19 cellular contexts compared by ENCODE assay signal in genomic region chr13:89212186-89212585, GRCh38.
"Had no signal": no experiment of that assay in that cellular context is flagged by ENCODE, and none has a peak within 500 bp of the region (broad histone marks: within the 10 kb centered on the region; RNA-seq: fewer than 3 reads in every experiment).

No MANE protein-coding gene starts in this region.

- H3K36me3 Mint-ChIP-seq: naive thymus-derived CD4-positive, alpha-beta T cell; stimulated activated naive B cell treated with anti-CD40 and anti-IgM and Interleukin-4, amounts not matched to agents 10 μg/mL and 1 μg/mL and 100 μg/mL, for 72 hours had no signal

- DNase-seq: activated CD4-positive, alpha-beta T cell treated with anti-CD3 and anti-CD28 coated beads for 4 hours; activated CD4-positive, alpha-beta T cell treated with anti-CD3 and anti-CD28 coated beads, Interleukin-2, amount 50 U/mL, for 48 hours; activated CD4-positive, CD25-positive, alpha-beta regulatory T cell; activated naive CD4-positive, alpha-beta T cell treated with anti-CD3 and anti-CD28 coated beads for 36 hours; activated T-cell treated with anti-CD3 and anti-CD28 coated beads, Interleukin-2, amount 50 U/mL, for 48 hours; amygdala; cerebellar nuclear complex; endodermal cell; esophagus squamous epithelium; gastrocnemius medialis; hippocampal formation; kidney glomerular epithelial cell; left ventricle myocardium inferior; naive thymus-derived CD4-positive, alpha-beta T cell; stimulated activated CD4-positive, alpha-beta T cell treated with anti-CD3 and anti-CD28 coated beads, Interleukin-2, amount 100 ng/mL, for 48 hours; stimulated activated CD8-positive, alpha-beta memory T cell treated with anti-CD3 and anti-CD28 coated beads, Interleukin-4, amount 100 ng/mL, for 48 hours; stimulated activated naive B cell treated with anti-CD40 and anti-IgM and Interleukin-4, amounts not matched to agents 10 μg/mL and 1 μg/mL and 100 μg/mL, for 72 hours; transverse colon had no signal

- H3K27me3 Mint-ChIP-seq: naive thymus-derived CD4-positive, alpha-beta T cell; progenitor cell of endocrine pancreas; stimulated activated naive B cell treated with anti-CD40 and anti-IgM and Interleukin-4, amounts not matched to agents 10 μg/mL and 1 μg/mL and 100 μg/mL, for 72 hours had no signal

- ATAC-seq: gastrocnemius medialis; naive thymus-derived CD4-positive, alpha-beta T cell; stimulated activated naive B cell treated with anti-CD40 and anti-IgM and Interleukin-4, amounts not matched to agents 10 μg/mL and 1 μg/mL and 100 μg/mL, for 72 hours had no signal

- H3K9me3 Mint-ChIP-seq: activated naive CD4-positive, alpha-beta T cell treated with anti-CD3 and anti-CD28 coated beads for 36 hours; endodermal cell had no signal

- H3K4me1 Mint-ChIP-seq: endodermal cell; naive thymus-derived CD4-positive, alpha-beta T cell; stimulated activated naive B cell treated with anti-CD40 and anti-IgM and Interleukin-4, amounts not matched to agents 10 μg/mL and 1 μg/mL and 100 μg/mL, for 72 hours had no signal

- H3K27ac Mint-ChIP-seq: activated naive CD4-positive, alpha-beta T cell treated with anti-CD3 and anti-CD28 coated beads for 36 hours; endodermal cell; naive thymus-derived CD4-positive, alpha-beta T cell; progenitor cell of endocrine pancreas; stimulated activated naive B cell treated with anti-CD40 and anti-IgM and Interleukin-4, amounts not matched to agents 10 μg/mL and 1 μg/mL and 100 μg/mL, for 72 hours had no signal

- H3K4me3 Mint-ChIP-seq: activated naive CD4-positive, alpha-beta T cell treated with anti-CD3 and anti-CD28 coated beads for 36 hours; endodermal cell; naive thymus-derived CD4-positive, alpha-beta T cell; stimulated activated naive B cell treated with anti-CD40 and anti-IgM and Interleukin-4, amounts not matched to agents 10 μg/mL and 1 μg/mL and 100 μg/mL, for 72 hours had no signal
